In the genomic region with DNA sequence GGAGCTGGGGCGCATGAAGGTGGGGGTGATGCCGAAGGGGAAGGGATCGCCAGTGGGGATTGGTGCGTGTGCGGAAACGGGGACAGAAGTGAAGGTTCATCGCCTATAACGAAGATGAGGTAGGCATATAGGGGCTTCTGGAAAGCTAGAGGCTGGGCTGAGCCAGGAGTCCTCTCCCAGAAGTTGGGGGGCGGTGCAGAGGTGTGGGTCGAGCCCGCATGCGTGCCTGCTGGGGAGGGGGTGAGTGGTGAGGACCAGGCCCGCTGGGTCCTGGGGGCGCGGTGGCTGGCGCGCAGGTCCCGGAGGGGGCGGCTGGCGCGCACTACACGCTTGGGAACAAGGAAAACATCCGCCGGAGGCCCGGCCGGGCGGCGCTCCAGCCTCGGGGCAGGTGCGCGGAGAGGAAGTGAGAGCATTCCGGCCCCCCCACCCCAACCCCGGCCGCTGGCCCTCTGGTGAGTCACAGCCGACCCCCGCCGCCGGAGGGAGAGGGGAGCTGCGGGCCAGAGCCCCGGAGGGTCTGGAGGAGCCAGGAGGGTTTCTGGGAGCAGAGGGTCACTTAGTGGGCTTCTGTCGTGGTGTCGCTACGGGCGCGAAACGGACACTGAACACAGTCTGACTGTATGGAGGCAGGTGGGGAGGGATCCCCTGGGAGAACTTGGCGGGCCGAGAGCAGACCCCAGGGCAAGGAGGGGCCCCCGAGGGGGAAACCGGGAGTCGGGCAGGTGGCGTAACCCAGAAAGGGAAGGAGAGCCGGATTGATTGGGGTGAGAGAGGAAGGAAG, we compare ENCODE assay signal across 8 cellular contexts. TPM values are rescaled to one million over a fixed set of nuclear protein-coding genes. Genes with fewer than 3 reads are reported as not detected.
DNase-seq lines count a peak whose midpoint lies in the region; ATAC-seq and TF ChIP-seq lines count a peak whose summit lies in the region.

No MANE protein-coding gene starts in this region.

- H3K27ac ChIP-seq in neural cell (ENCODE audit: low read length) (no peak overlapping the region), thymus (ENCODE audit: low read depth) (peak overlapping the region; percentile 55)

- no peak for TF ChIP-seq RAD21 in neural cell (conservative IDR thresholded peaks at IDR 0.05)

- no peaks in the 10 kb centered on the region for H3K9me2 ChIP-seq in neural cell (ENCODE audit: insufficient read depth, low read length)

- H3K4me3 ChIP-seq in fibroblast of the aortic adventitia (ENCODE audit: low read depth, low read length) (peak overlapping the region; percentile 44), neural cell (ENCODE audit: low read length) (peak overlapping the region; percentile 67), thymus (ENCODE audit: low read length) (peak overlapping the region; percentile 64)

- no peak overlapping the region for H2AFZ ChIP-seq in neural cell (ENCODE audit: low read depth, low read length)

- peaks cover 6% of the 10 kb centered on the region for H3K4me1 ChIP-seq in thymus (ENCODE audit: control insufficient read depth, insufficient read depth, low read length)

- peak overlapping the region; percentile 37 for H3K4me2 ChIP-seq in neural cell (ENCODE audit: low read length)

- H3K9ac ChIP-seq in neural cell (ENCODE audit: low read length), result peak overlapping the region; percentile 58

- H3K36me3 ChIP-seq in neural cell (ENCODE audit: insufficient read depth, low read length) (peaks cover 6% of the 10 kb centered on the region), thymus (ENCODE audit: control insufficient read depth, insufficient read depth) (peaks cover 21% of the 10 kb centered on the region)

- no peaks in the 10 kb centered on the region for H3K79me2 ChIP-seq in neural cell (replicated peaks; ENCODE audit: insufficient read depth, low read length)

- H3K9me3 ChIP-seq in neural cell (ENCODE audit: low read length) (no peaks in the 10 kb centered on the region), thymus (ENCODE audit: control insufficient read depth) (no peaks in the 10 kb centered on the region)

- H4K20me1 ChIP-seq in neural cell (ENCODE audit: insufficient read depth), result no peaks in the 10 kb centered on the region

- under 1% methylated on average over 53 of the region's 53 CpGs for WGBS in thymus

- peak; percentile 77 for ATAC-seq in GM18498 (IDR thresholded peaks at IDR 0.05; ENCODE audit: unreplicated experiment)
- ATAC-seq in HG03039 (IDR thresholded peaks at IDR 0.05; ENCODE audit: unreplicated experiment), result peak; percentile 46

- TF ChIP-seq EP300 in neural cell (conservative IDR thresholded peaks at IDR 0.05; ENCODE audit: poor library complexity, severe bottlenecking), result no peak

- H3F3A ChIP-seq in neural cell (ENCODE audit: insufficient read depth, low read length, poor library complexity, severe bottlenecking), result no peaks in the 10 kb centered on the region

- H3K27me3 ChIP-seq in neural cell (ENCODE audit: insufficient read depth, low read depth, low read length) (no peaks in the 10 kb centered on the region), thymus (ENCODE audit: control insufficient read depth, insufficient read depth) (no peaks in the 10 kb centered on the region)

- TF ChIP-seq CTCF in fibroblast of the aortic adventitia (IDR thresholded peaks at IDR 0.05; ENCODE audit: insufficient read depth, low read length) (no peak), neural cell (IDR thresholded peaks at IDR 0.05; ENCODE audit: poor library complexity, severe bottlenecking) (no peak)

- DNase-seq in A172 (ENCODE audit: low spot score) (peak; percentile 49), NCI-H526 treated with DMSO at 0.1 percent for 48 hours (lab: John Stamatoyannopoulos, UW) (peak; percentile 56), fibroblast of the aortic adventitia (ENCODE audit: low read depth) (no peak)
- peak; percentile 67 to 70 for DNase-seq in activated T-cell treated with anti-CD3 and anti-CD28 coated beads, Interleukin-2, amount 50 U/mL, for 48 hours

TF ChIP-seq in neural cell, 6 proteins besides CTCF, POLR2A, EP300 and RAD21:
- TF ChIP-seq SMC3 (conservative IDR thresholded peaks at IDR 0.05; ENCODE audit: poor library complexity) (no peak), TAF1 (IDR thresholded peaks at IDR 0.05; ENCODE audit: low read depth) (no peak), REST (IDR thresholded peaks at IDR 0.05; ENCODE audit: borderline replicate concordance) (no peak), EZH2 (IDR thresholded peaks at IDR 0.05; ENCODE audit: borderline replicate concordance, insufficient read depth, low read length, poor library complexity, severe bottlenecking) (no peak), MXI1 (conservative IDR thresholded peaks at IDR 0.05; ENCODE audit: poor library complexity, severe bottlenecking) (no peak), POLR2AphosphoS5 (IDR thresholded peaks at IDR 0.05) (no peak)

RNA-seq across cellular contexts. Expression of gene MSMP, which starts 2.9 kb away (rescaled TPM):
- not detected in 2 replicates for total RNA-seq in A172 (2014; rRNA removed; shearing (Covaris generic))
- not detected in 2 replicates for total RNA-seq in fibroblast of the aortic adventitia (ENCODE audit: low replicate concordance)
- polyA plus RNA-seq in neural cell (not detected in 2 replicates), thymus (0.25 TPM)
- polyA minus RNA-seq in neural cell, result not detected in 2 replicates

RNA-seq across cellular contexts. Expression of gene RGP1, which starts 7.8 kb away (rescaled TPM):
- total RNA-seq in A172 (2014; rRNA removed; shearing (Covaris generic)), result 10.4 and 16.1 TPM in 2 replicates
- 7.8 and 16.0 TPM in 2 replicates for total RNA-seq in fibroblast of the aortic adventitia (ENCODE audit: low replicate concordance)
- polyA plus RNA-seq in neural cell (8.1 and 9.9 TPM in 2 replicates), thymus (6.5 TPM)
- polyA minus RNA-seq in neural cell, result 20.2 and 24.9 TPM in 2 replicates

RNA-seq across cellular contexts. Expression of gene GBA2, which starts 7.9 kb away (rescaled TPM):
- total RNA-seq in A172 (2014; rRNA removed; shearing (Covaris generic)), result 12.2 and 15.0 TPM in 2 replicates
- 25.5 and 36.1 TPM in 2 replicates for total RNA-seq in fibroblast of the aortic adventitia (ENCODE audit: low replicate concordance)
- 102 and 113 TPM in 2 replicates for polyA plus RNA-seq in neural cell
- 66.0 and 79.1 TPM in 2 replicates for polyA minus RNA-seq in neural cell
- 36.9 TPM for polyA plus RNA-seq in thymus

RNA-seq across cellular contexts. Expression of gene CREB3, which starts 24.5 kb away (rescaled TPM):
- 76.5 and 103 TPM in 2 replicates for total RNA-seq in A172 (2014; rRNA removed; shearing (Covaris generic))
- 56.1 and 68.3 TPM in 2 replicates for total RNA-seq in fibroblast of the aortic adventitia (ENCODE audit: low replicate concordance)
- polyA plus RNA-seq in neural cell (88.4 and 92.9 TPM in 2 replicates), thymus (25.6 TPM)
- 49.9 and 50.9 TPM in 2 replicates for polyA minus RNA-seq in neural cell

RNA-seq across cellular contexts. Expression of gene TLN1, which starts 24.9 kb away (rescaled TPM):
- total RNA-seq in A172 (2014; rRNA removed; shearing (Covaris generic)), result 139 and 155 TPM in 2 replicates
- 287 and 513 TPM in 2 replicates for total RNA-seq in fibroblast of the aortic adventitia (ENCODE audit: low replicate concordance)
- polyA plus RNA-seq in neural cell (7.1 and 9.0 TPM in 2 replicates), thymus (74.5 TPM)
- polyA minus RNA-seq in neural cell, result 11.9 and 13.7 TPM in 2 replicates
